8 cellular contexts compared by ENCODE assay signal in the genomic region with DNA sequence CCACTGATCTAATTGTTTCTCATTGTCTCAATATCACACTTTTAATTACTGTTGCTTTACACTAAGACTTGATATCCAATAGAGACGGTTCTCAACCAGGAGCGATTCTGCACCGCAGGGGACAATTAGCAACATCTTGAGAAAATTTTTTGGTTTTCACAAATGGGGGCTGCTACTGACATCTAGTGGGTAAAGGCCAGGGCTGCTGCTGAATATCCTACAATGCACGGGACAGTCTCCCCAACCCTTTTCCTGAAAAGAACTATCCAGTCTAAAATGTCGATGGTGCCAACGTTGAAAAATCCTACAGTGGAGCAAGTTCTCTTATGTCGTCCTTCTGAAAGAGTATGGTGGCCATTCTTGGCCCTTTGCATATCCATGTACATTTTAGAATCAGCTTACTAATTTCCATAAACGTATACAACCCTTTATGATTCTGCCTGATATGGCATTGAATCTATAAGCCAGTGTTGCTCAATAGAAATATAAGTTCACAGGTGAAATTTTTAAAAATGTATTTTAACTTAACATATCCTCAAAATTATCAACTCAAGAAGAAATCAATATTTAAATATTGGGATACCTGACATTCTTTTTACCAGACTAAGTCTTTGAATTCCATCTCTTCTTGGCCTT.
A peak's percentile ranks its signal among the peaks of the same experiment; 100 is the strongest.
DNase-seq lines count a peak whose midpoint lies in the region; ATAC-seq, FAIRE-seq and TF ChIP-seq lines count a peak whose summit lies in the region.
"Not testable (repeated sequence)": the region's sequence is repeated elsewhere in the genome, so short reads cannot be mapped to it uniquely, and the experiment has no call there.

No MANE protein-coding gene starts in this region.

- not testable (repeated sequence) for TF ChIP-seq POLR2A in HCT116 (IDR thresholded peaks at IDR 0.05; ENCODE audit: borderline replicate concordance, extremely low read depth, insufficient read depth, insufficient read length); H1 (IDR thresholded peaks at IDR 0.05; ENCODE audit: control extremely low read depth in 1 of 2, low read depth in 2 of 2, low read length in 2 of 2)

- H3K9me2 ChIP-seq in HCT116 (ENCODE audit: insufficient read depth); neural cell (ENCODE audit: insufficient read depth, low read length): not testable (repeated sequence)

- WGBS in H1 (ENCODE audit: extremely low coverage in 1 of 2, insufficient coverage in 1 of 2, insufficient read length in 1 of 2, insufficient replicate concordance in 2 of 2, low coverage in 1 of 2, low lambda C conversion rate in 2 of 2, missing lambda C conversion rate in 1 of 2), 2 experiments, result 34% methylated on average over 8 of the region's 8 CpGs; no CpG with 5 or more reads in 1 of the 2 experiments

- H3K36me3 ChIP-seq in GM06990 (ENCODE audit: control insufficient read depth, insufficient read depth, low read length); HCT116 (ENCODE audit: control insufficient read depth in 1 of 2, insufficient read depth in 2 of 2, low read length in 2 of 2); WERI-Rb-1; H1 (ENCODE audit: control insufficient read depth in 2 of 4, insufficient read depth in 4 of 4, low read length in 3 of 4); neural cell (ENCODE audit: insufficient read depth, low read length): not testable (repeated sequence)

- not testable (repeated sequence) for H3K79me1 ChIP-seq in H1 (ENCODE audit: low read depth, low read length)

- H3F3A ChIP-seq in neural cell (ENCODE audit: insufficient read depth, low read length, poor library complexity, severe bottlenecking), result not testable (repeated sequence)

- not testable (repeated sequence) for DNase-seq in GM06990 (ENCODE audit: extremely low read depth, insufficient read length); HCT116 (ENCODE audit: low read depth, low spot score); WERI-Rb-1; H1 (ENCODE audit: low read depth in 1 of 2, low spot score in 2 of 2); left cardiac atrium
- DNase-seq in NCI-H2227 treated with DMSO at 0.1 percent for 48 hours (lab: John Stamatoyannopoulos, UW), result peak; percentile 12

- not testable (repeated sequence) for H3K14ac ChIP-seq in H1 (ENCODE audit: insufficient read length)

- not testable (repeated sequence) for H3K4me3 ChIP-seq in GM06990 (replicated peaks; ENCODE audit: low read depth, low read length); HCT116 (replicated peaks in 1 of 2; ENCODE audit: low read depth in 1 of 2, low read length in 2 of 2); WERI-Rb-1 (ENCODE audit: low read depth, low read length); H1 (ENCODE audit: extremely low read depth in 1 of 4, insufficient read depth in 2 of 4, low read depth in 3 of 4, low read length in 4 of 4); neural cell (ENCODE audit: low read length)

- POLR2A ChIA-PET in HCT116 (lab: Charles Lee); H1 (lab: Charles Lee; ENCODE audit: partially characterized antibody): not testable (repeated sequence)

- CTCF ChIA-PET in HCT116 (lab: Charles Lee), result not testable (repeated sequence)
- CTCF ChIA-PET in H1 (lab: Charles Lee; ENCODE audit: partially characterized antibody), result interaction anchor here (0.6 to 1.1 kb wide), 2 partner anchors 13 to 91 kb away, joined by 3 to 4 read pairs; no protein-coding TSS in a partner anchor

- not testable (repeated sequence) for H2BK20ac ChIP-seq in H1 (ENCODE audit: low read length)

- not testable (repeated sequence) for H3K27me3 ChIP-seq in GM06990 (replicated peaks; ENCODE audit: control insufficient read depth, insufficient read depth, low read length); HCT116 (ENCODE audit: insufficient read depth, low read length); WERI-Rb-1 (ENCODE audit: insufficient read depth, low read depth, severe bottlenecking); H1 (replicated peaks in 1 of 4; ENCODE audit: control insufficient read depth in 3 of 4, extremely low read depth in 1 of 4, insufficient read depth in 3 of 4, low read length in 3 of 4); neural cell (ENCODE audit: insufficient read depth, low read depth, low read length)

- not testable (repeated sequence) for H3K56ac ChIP-seq in H1 (replicated peaks; ENCODE audit: insufficient read length, low read depth, low read length)

- not testable (repeated sequence) for H2BK12ac ChIP-seq in H1 (ENCODE audit: low read depth, low read length)

- H4K20me1 ChIP-seq in HCT116 (ENCODE audit: insufficient read depth); H1 (replicated peaks in 1 of 2; ENCODE audit: control insufficient read depth in 1 of 2, insufficient read depth in 2 of 2, low read length in 2 of 2); neural cell (ENCODE audit: insufficient read depth): not testable (repeated sequence)

- intact Hi-C loops in HCT116 (cut with micrococcal nuclease), result not testable (repeated sequence)
- intact Hi-C loops in left cardiac atrium (cut with DNase I), result loop anchor here in 1 of 2 donors (10.0 kb wide), 1 partner anchor 881 kb away; no protein-coding TSS in a partner anchor

- H2AFZ ChIP-seq in HCT116 (ENCODE audit: low read depth, low read length, poor library complexity, severe bottlenecking); H1 (ENCODE audit: low read length); neural cell (ENCODE audit: low read depth, low read length): not testable (repeated sequence)

- TF ChIP-seq RAD21 in HCT116 (IDR thresholded peaks at IDR 0.05; ENCODE audit: low read depth) (peak; percentile 23; the same call in 1 of the 2 replicates), H1 (IDR thresholded peaks at IDR 0.05 in 1 of 2, conservative IDR thresholded peaks at IDR 0.05 in 1 of 2; ENCODE audit: low read depth in 2 of 2, low read length in 2 of 2) (peak; percentile 51 to 52)
- not testable (repeated sequence) for TF ChIP-seq RAD21 in neural cell (conservative IDR thresholded peaks at IDR 0.05)

- not testable (repeated sequence) for BruUV-seq in HCT116 (replicated peaks; lab: Mats Ljungman, UMichigan)

- FAIRE-seq in A204.1 (lab: Jason Lieb, UNC), result peak; percentile 60
- peak; percentile 98 for FAIRE-seq in H1 (lab: Jason Lieb, UNC)

- TF ChIP-seq CTCF in GM06990 (IDR thresholded peaks at IDR 0.05; ENCODE audit: insufficient read depth, low read length, poor library complexity, severe bottlenecking) (peak; percentile 21), HCT116 (IDR thresholded peaks at IDR 0.05 in 2 of 3, conservative IDR thresholded peaks at IDR 0.05 in 1 of 3; ENCODE audit: borderline replicate concordance in 1 of 3, insufficient read depth in 1 of 3, low read depth in 2 of 3, low read length in 2 of 3) (peak in 2 of 3 experiments; percentile 26 to 50; a peak in 4 of 6 replicates), WERI-Rb-1 (IDR thresholded peaks at IDR 0.05; ENCODE audit: low read depth, low read length) (0 out of 2 replicates have a peak, but pooled peaks have one; percentile 18), H1 (IDR thresholded peaks at IDR 0.05; ENCODE audit: control extremely low read depth in 1 of 3, insufficient read depth in 1 of 3, low read depth in 1 of 3, low read length in 3 of 3) (peak in 1 of 3 experiments; percentile 30; a peak in 1 of 4 replicates), neural cell (IDR thresholded peaks at IDR 0.05; ENCODE audit: poor library complexity, severe bottlenecking) (peak; percentile 46)

- not testable (repeated sequence) for H2AK5ac ChIP-seq in H1 (ENCODE audit: low read depth, low read length)

- H4K8ac ChIP-seq in H1 (ENCODE audit: extremely low read depth, insufficient read depth, low read length), result not testable (repeated sequence)

- not testable (repeated sequence) for H2BK120ac ChIP-seq in H1 (replicated peaks; ENCODE audit: low read depth, low read length)

- H3K4ac ChIP-seq in H1 (replicated peaks; ENCODE audit: insufficient read length, low read depth, low read length), result not testable (repeated sequence)

- H3K23ac ChIP-seq in H1 (ENCODE audit: insufficient read length), result not testable (repeated sequence)

- not testable (repeated sequence) for H4K91ac ChIP-seq in H1 (replicated peaks; ENCODE audit: insufficient read length, low read length)

- not testable (repeated sequence) for H3K9me3 ChIP-seq in HCT116 (ENCODE audit: control insufficient read depth in 1 of 2, insufficient read depth in 1 of 2, low read depth in 1 of 2, low read length in 2 of 2); WERI-Rb-1 (ENCODE audit: severe bottlenecking); H1 (ENCODE audit: insufficient read depth in 2 of 2, low read depth in 1 of 2, low read length in 1 of 2); neural cell (ENCODE audit: low read length)

- H3K27ac ChIP-seq in HCT116 (ENCODE audit: low read depth, low read length); WERI-Rb-1; H1 (ENCODE audit: low read depth, low read length); neural cell (ENCODE audit: low read length): not testable (repeated sequence)

- H3K4me2 ChIP-seq in HCT116 (ENCODE audit: low read length); H1 (ENCODE audit: insufficient read depth in 1 of 2, low read depth in 2 of 2, low read length in 2 of 2); neural cell (ENCODE audit: low read length): not testable (repeated sequence)

- RAD21 ChIA-PET in HCT116 (lab: Charles Lee; ENCODE audit: low non-redundant PET in 1 of 2, low total read pairs in 2 of 2, uncharacterized antibody in 2 of 2, unreplicated experiment in 2 of 2), result not testable (repeated sequence)

- not testable (repeated sequence) for H4K5ac ChIP-seq in H1 (ENCODE audit: insufficient read length, low read depth, low read length)

- not testable (repeated sequence) for H3K23me2 ChIP-seq in H1 (ENCODE audit: low read depth, low read length)

- H2BK15ac ChIP-seq in H1 (ENCODE audit: low read length), result not testable (repeated sequence)

- H3K9ac ChIP-seq in HCT116 (ENCODE audit: low read length); H1 (replicated peaks in 1 of 4; ENCODE audit: extremely low read depth in 1 of 4, low read depth in 3 of 4, low read length in 3 of 4); neural cell (ENCODE audit: low read length): not testable (repeated sequence)

- H3K4me1 ChIP-seq in HCT116 (ENCODE audit: control insufficient read depth in 1 of 2, insufficient read depth in 2 of 2, low read length in 2 of 2); H1 (replicated peaks in 1 of 4; ENCODE audit: control insufficient read depth in 3 of 4, insufficient read depth in 4 of 4, low read length in 3 of 4): not testable (repeated sequence)

- ATAC-seq in HCT116, result peak; percentile 73
- ATAC-seq in left cardiac atrium, result peak; percentile 60 to 71

- H3K79me2 ChIP-seq in HCT116 (ENCODE audit: insufficient read depth, low read length); H1 (ENCODE audit: control insufficient read depth in 1 of 2, insufficient read depth in 2 of 2, low read length in 2 of 2); neural cell (replicated peaks; ENCODE audit: insufficient read depth, low read length): not testable (repeated sequence)

- not testable (repeated sequence) for H3K18ac ChIP-seq in H1 (ENCODE audit: extremely low read depth, low read length)

- H2BK5ac ChIP-seq in H1 (ENCODE audit: low read depth, low read length), result not testable (repeated sequence)

- TF ChIP-seq EP300 in H1 (IDR thresholded peaks at IDR 0.05; ENCODE audit: borderline replicate concordance in 1 of 2, low read depth in 2 of 2, low read length in 2 of 2); neural cell (conservative IDR thresholded peaks at IDR 0.05; ENCODE audit: poor library complexity, severe bottlenecking): not testable (repeated sequence)
